ENCODE assay signal across 8 cellular contexts in the genomic region with DNA sequence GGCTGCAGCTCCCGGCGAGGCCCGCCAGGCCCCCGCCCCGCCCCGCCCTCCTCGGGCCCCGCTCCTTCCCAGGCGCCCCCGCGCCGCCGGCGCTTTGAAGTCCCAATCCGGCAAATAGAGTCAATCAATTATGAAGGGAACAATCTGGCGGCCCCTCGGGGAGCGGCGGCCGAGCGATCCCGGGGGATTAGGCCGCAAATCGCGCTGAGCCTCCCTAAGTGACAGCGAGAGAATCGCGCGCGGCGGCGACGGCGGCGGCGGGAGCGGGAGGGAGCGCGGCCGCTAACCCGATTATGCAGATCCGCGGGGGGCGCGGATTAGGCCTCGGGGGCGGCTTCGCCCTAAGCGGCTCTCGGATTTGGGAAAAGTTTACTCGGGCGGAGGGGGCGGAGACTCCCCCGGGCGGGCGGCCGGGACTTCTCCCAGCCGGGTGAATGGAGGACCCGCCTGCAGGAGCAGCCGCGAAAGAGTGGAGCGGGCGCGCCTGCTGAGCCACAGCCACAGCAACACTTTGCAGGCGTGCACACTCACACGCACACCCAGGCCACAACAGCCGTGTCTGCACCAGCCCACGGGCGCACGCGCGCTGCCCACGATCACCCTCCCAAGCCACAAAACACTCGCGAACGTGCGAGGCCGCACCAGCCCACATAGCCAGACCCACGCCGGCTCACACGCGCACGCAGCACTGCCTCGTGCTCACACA. TPM values are rescaled to one million over a fixed set of nuclear protein-coding genes. Genes with fewer than 3 reads are reported as not detected.
A peak's percentile ranks its signal among the peaks of the same experiment; 100 is the strongest.
DNase-seq lines count a peak whose midpoint lies in the region; ATAC-seq and TF ChIP-seq lines count a peak whose summit lies in the region.

No MANE protein-coding gene starts in this region.

- TF ChIP-seq CTCF in endodermal cell (conservative IDR thresholded peaks at IDR 0.05), result no peak

- peak in 1 of 2 donors; percentile 37 for ATAC-seq in naive B cell (ENCODE audit: low read depth in 2 of 2)
- no peak for ATAC-seq in GM18505 (IDR thresholded peaks at IDR 0.05; ENCODE audit: unreplicated experiment)
- no peak for ATAC-seq in GM19467 (IDR thresholded peaks at IDR 0.05; ENCODE audit: unreplicated experiment)

- 2 to 12% methylated on average over 24 to 84 of the region's 84 CpGs for WGBS in endodermal cell (ENCODE audit: insufficient coverage in 1 of 2, insufficient read length in 1 of 2), 2 experiments

- DNase-seq in NCI-H146 (lab: John Stamatoyannopoulos, UW) (peak; percentile 39), NCI-H146 treated with DMSO at 0.1 percent for 48 hours (lab: John Stamatoyannopoulos, UW; ENCODE audit: unreplicated experiment) (no peak), SJCRH30 (peak; percentile 63 to 65), endodermal cell (peak; percentile 93), naive B cell (no peak), erythroblast (lab: John Stamatoyannopoulos, UW) (no peak)

- H3K27ac Mint-ChIP-seq in endodermal cell, result peak overlapping the region; percentile 88
- peak overlapping the region in 1 of 6 donors; percentile 47 for H3K27ac Mint-ChIP-seq in naive B cell

- peaks cover 44% of the 10 kb centered on the region for H3K4me1 Mint-ChIP-seq in endodermal cell
- peaks cover 8 to 14% (median 9%) of the 10 kb centered on the region in 3 donors for H3K4me1 Mint-ChIP-seq in naive B cell

- H3K36me3 ChIP-seq in SJCRH30, result no peaks in the 10 kb centered on the region
- H3K36me3 ChIP-seq in endodermal cell (ENCODE audit: control insufficient read depth, insufficient read depth, low read length), result no peaks in the 10 kb centered on the region

- H3K9ac ChIP-seq in endodermal cell (ENCODE audit: extremely low read depth, low read length, poor library complexity, severe bottlenecking), result no peak overlapping the region

- peaks cover 94% of the 10 kb centered on the region for H3K27me3 Mint-ChIP-seq in endodermal cell (ENCODE audit: insufficient read depth)
- H3K27me3 Mint-ChIP-seq in naive B cell, result peaks cover 45 to 88% (median 83%) of the 10 kb centered on the region in 3 donors

- H3K9me3 ChIP-seq in SJCRH30 (replicated peaks) (no peaks in the 10 kb centered on the region), endodermal cell (ENCODE audit: control insufficient read depth, low read length) (no peaks in the 10 kb centered on the region)

- no peak for TF ChIP-seq POLR2A in GM18505 (IDR thresholded peaks at IDR 0.05; ENCODE audit: borderline replicate concordance, extremely low read depth, insufficient read depth, insufficient read length)
- TF ChIP-seq POLR2A in erythroblast (IDR thresholded peaks at IDR 0.05; ENCODE audit: low read length), result no peak

- peaks cover 37% of the 10 kb centered on the region for H3K27me3 ChIP-seq in SJCRH30
- H3K27me3 ChIP-seq in endodermal cell (ENCODE audit: control insufficient read depth, insufficient read depth, low read length, poor library complexity, severe bottlenecking), result peaks cover 79% of the 10 kb centered on the region

- H3K9me3 Mint-ChIP-seq in endodermal cell (peaks cover 14% of the 10 kb centered on the region), naive B cell (no peaks in the 10 kb centered on the region)

- H3K4me3 ChIP-seq in SJCRH30 (peak overlapping the region; percentile 62), endodermal cell (ENCODE audit: low read length) (peak overlapping the region; percentile 66)

- H3K4me1 ChIP-seq in SJCRH30 (peaks cover 26% of the 10 kb centered on the region), endodermal cell (ENCODE audit: control insufficient read depth, insufficient read depth, low read length) (peaks cover 18% of the 10 kb centered on the region)

- H3K27ac ChIP-seq in SJCRH30 (no peak overlapping the region), endodermal cell (ENCODE audit: low read depth, low read length) (no peak overlapping the region)

- peak overlapping the region; percentile 59 for H3K4me3 Mint-ChIP-seq in endodermal cell
- peak overlapping the region; percentile 68 to 88 (median 75) for H3K4me3 Mint-ChIP-seq in naive B cell

- peaks cover 3% of the 10 kb centered on the region for H3K36me3 Mint-ChIP-seq in endodermal cell (ENCODE audit: low read depth)
- no peaks in the 10 kb centered on the region for H3K36me3 Mint-ChIP-seq in naive B cell

RNA-seq across cellular contexts. Expression of a gene that starts 23.0 kb away (rescaled TPM):
- not detected in 2 replicates for total RNA-seq in SJCRH30 (2014; rRNA removed; shearing (Covaris generic))
- total RNA-seq in endodermal cell, result 10 to 100 TPM in 1 of 2 donors, 1 to 10 TPM in 1; 5.7 to 16.6 TPM
- 3.0 TPM for polyA plus RNA-seq in endodermal cell (2013, experiment 1 of 2)
- 3.4 TPM for polyA plus RNA-seq in endodermal cell (2013, experiment 2 of 2)
- not detected for polyA plus RNA-seq in naive B cell (ENCODE audit: low read depth in 6 of 6)

Comparison
In these comparisons a context has a peak if more than half of its experiments do, and no peak if none do; other contexts are left out.
1. DNase-seq: peak in NCI-H146 (single experiment), SJCRH30 (2 of 2) and endodermal cell (single experiment); none in NCI-H146 treated with DMSO at 0.1 percent for 48 hours (single experiment), naive B cell (single experiment) and erythroblast (0 of 2).